ENCODE assay signal across 9 cellular contexts in genomic region chr17:17152385-17152784, GRCh38. TPM values are rescaled to one million over a fixed set of nuclear protein-coding genes. Genes with fewer than 3 reads are reported as not detected.
DNase-seq lines count a peak whose midpoint lies in the region; ATAC-seq and TF ChIP-seq lines count a peak whose summit lies in the region.
"Had no signal": no experiment of that assay in that cellular context is flagged by ENCODE, and none has a peak within 500 bp of the region (broad histone marks: within the 10 kb centered on the region; RNA-seq: fewer than 3 reads in every experiment).

No MANE protein-coding gene starts in this region.

- no peaks in the 10 kb centered on the region for H3K9me3 Mint-ChIP-seq in naive thymus-derived CD4-positive, alpha-beta T cell

- H2AFZ ChIP-seq in ACC112 (ENCODE audit: low read length, unreplicated experiment), result no peak overlapping the region
- peak overlapping the region; percentile 24 for H2AFZ ChIP-seq in IMR-90 (replicated peaks; ENCODE audit: low read length, poor library complexity)

- CTCF ChIA-PET in IMR-90 (lab: Yijun Ruan, JAX), result interaction anchor here (0.6 to 1.8 kb wide), 2 partner anchors 11 to 116 kb away, joined by 3 to 5 read pairs; no protein-coding TSS in a partner anchor
- CTCF ChIA-PET in naive thymus-derived CD4-positive, alpha-beta T cell (lab: Charles Lee), result interaction anchor here (0.6 kb wide), 1 partner anchor 989 kb away, joined by 5 read pairs; no protein-coding TSS in a partner anchor

- peak overlapping the region; percentile 41; the same call in 1 of the 2 replicates for H3K56ac ChIP-seq in IMR-90 (ENCODE audit: extremely low read depth, insufficient read depth, low read length)

- peak overlapping the region in 7 of 9 donors; percentile 28 to 79 (median 75) for H3K27ac Mint-ChIP-seq in naive thymus-derived CD4-positive, alpha-beta T cell

- no peak for DNase-seq in IMR-90
- DNase-seq in coronary artery (ENCODE audit: low spot score), result no peak
- no peak for DNase-seq in naive thymus-derived CD4-positive, alpha-beta T cell
- DNase-seq in activated gamma-delta T cell treated with Interleukin-2 at 50 U/mL for 16 hours, result no peak
- DNase-seq in DMS 273 treated with DMSO at 0.1 percent for 48 hours (lab: John Stamatoyannopoulos, UW), result no peak
- no peak for DNase-seq in NCI-H345 treated with DMSO at 0.1 percent for 48 hours (lab: John Stamatoyannopoulos, UW; ENCODE audit: unreplicated experiment)
- no peak for DNase-seq in NCI-H187 (lab: John Stamatoyannopoulos, UW)
- DNase-seq: activated CD4-positive, CD25-positive, alpha-beta regulatory T cell had no signal

- TF ChIP-seq POLR2A in IMR-90 (IDR thresholded peaks at IDR 0.05; ENCODE audit: low read depth, low read length), result no peak

- H3K4me3 ChIP-seq in ACC112 (ENCODE audit: low read depth, low read length), result peak overlapping the region; percentile 5; the same call in 1 of the 2 replicates
- no peak overlapping the region for H3K4me3 ChIP-seq in IMR-90 (ENCODE audit: insufficient read depth, low read depth, low read length)
- H3K4me3 ChIP-seq in coronary artery, result no peak overlapping the region
- H3K4me3 ChIP-seq in naive thymus-derived CD4-positive, alpha-beta T cell (ENCODE audit: low read length), result no peak overlapping the region

- WGBS in IMR-90 (ENCODE audit: extremely low coverage in 2 of 2, insufficient read length in 1 of 2), 2 experiments, result 67% methylated on average over 2 of the region's 4 CpGs; no CpG with 5 or more reads in 1 of the 2 experiments

- peak overlapping the region; percentile 57 for H2AK5ac ChIP-seq in IMR-90 (ENCODE audit: low read depth, low read length)

- H3K9me3 ChIP-seq in IMR-90 (ENCODE audit: control insufficient read depth, insufficient read depth, low read length), result no peaks in the 10 kb centered on the region
- H3K9me3 ChIP-seq in naive thymus-derived CD4-positive, alpha-beta T cell (ENCODE audit: control insufficient read depth in 2 of 3, low read length in 3 of 3), result no peaks in the 10 kb centered on the region

- intact Hi-C loops in IMR-90 (cut with micrococcal nuclease), result loop anchor here (5.0 kb wide), 1 partner anchor 110 kb away; the partner anchor contains the start of gene MPRIP
- intact Hi-C loops in naive thymus-derived CD4-positive, alpha-beta T cell (cut with micrococcal nuclease), result loop anchor here in 1 of 2 donors (10.0 kb wide), 1 partner anchor 52 kb away; the partner anchor contains the start of gene PLD6

- peak overlapping the region; percentile 45 for H2BK20ac ChIP-seq in IMR-90 (ENCODE audit: low read depth, low read length)

- peak overlapping the region; percentile 74 for H4K91ac ChIP-seq in IMR-90 (ENCODE audit: insufficient read depth, low read depth, low read length)

- H3K23ac ChIP-seq in IMR-90 (ENCODE audit: low read depth, low read length), result peak overlapping the region; percentile 82; the same call in 1 of the 2 replicates

- H2BK120ac ChIP-seq in IMR-90 (ENCODE audit: low read depth, low read length), result peak overlapping the region; percentile 78

- H3K79me2 ChIP-seq in ACC112 (ENCODE audit: control insufficient read depth, insufficient read depth, low read length, unreplicated experiment), result peaks cover 3% of the 10 kb centered on the region

- no peaks in the 10 kb centered on the region for H3K27me3 Mint-ChIP-seq in naive thymus-derived CD4-positive, alpha-beta T cell

- H3K9ac ChIP-seq in IMR-90 (ENCODE audit: low read depth, low read length), result 0 out of 2 replicates have a peak overlapping the region, but pooled peaks have one; percentile 0

- H3K27ac ChIP-seq in ACC112 (ENCODE audit: low read depth, low read length) (peak overlapping the region; percentile 100), IMR-90 (ENCODE audit: insufficient read depth, low read length) (peak overlapping the region; percentile 60), coronary artery (peak overlapping the region; percentile 71 to 84)
- peak overlapping the region; percentile 1 for H3K27ac ChIP-seq in naive thymus-derived CD4-positive, alpha-beta T cell (ENCODE audit: low read depth, low read length)

- no peak for TF ChIP-seq CTCF in IMR-90 (conservative IDR thresholded peaks at IDR 0.05; ENCODE audit: low read depth, low read length)
- no peak for TF ChIP-seq CTCF in coronary artery (IDR thresholded peaks at IDR 0.05)

- peaks cover 38% of the 10 kb centered on the region for H3K9me1 ChIP-seq in IMR-90 (ENCODE audit: insufficient read depth, low read length)

- POLR2A ChIA-PET in IMR-90 (lab: Charles Lee; ENCODE audit: unreplicated experiment), result no interaction called here
- POLR2A ChIA-PET in naive thymus-derived CD4-positive, alpha-beta T cell (lab: Charles Lee), result interaction anchor here (0.8 kb wide), 1 partner anchor 156 kb away, joined by 3 read pairs; no protein-coding TSS in a partner anchor

- peaks cover 25 to 75% of the 10 kb centered on the region in 2 experiments for H3K79me1 ChIP-seq in IMR-90 (ENCODE audit: low read depth in 1 of 2, low read length in 2 of 2)

- H2BK15ac ChIP-seq in IMR-90 (ENCODE audit: low read depth, low read length), result peak overlapping the region; percentile 47; the same call in 2 of the 3 replicates

- H4K8ac ChIP-seq in IMR-90 (ENCODE audit: low read depth in 2 of 2, low read length in 2 of 2), result peak overlapping the region in 1 of 2 experiments; percentile 30; a peak in 2 of 4 replicates

- H3K36me3 ChIP-seq in ACC112 (ENCODE audit: insufficient read depth, low read length) (peaks cover 17% of the 10 kb centered on the region; the same call in 1 of the 2 replicates), IMR-90 (ENCODE audit: control insufficient read depth, insufficient read depth, low read length) (peaks cover 63% of the 10 kb centered on the region)
- peaks cover 4 to 72% (median 21%) of the 10 kb centered on the region in 3 experiments for H3K36me3 ChIP-seq in naive thymus-derived CD4-positive, alpha-beta T cell (ENCODE audit: control insufficient read depth in 2 of 3, insufficient read depth in 3 of 3, low read length in 3 of 3)

- no peak for TF ChIP-seq RAD21 in IMR-90 (IDR thresholded peaks at IDR 0.05; ENCODE audit: low read length)

- peak overlapping the region; percentile 76 for H3K14ac ChIP-seq in IMR-90 (replicated peaks; ENCODE audit: low read depth, low read length)

- H3K4me1 Mint-ChIP-seq in naive thymus-derived CD4-positive, alpha-beta T cell, result peaks cover 32 to 49% (median 42%) of the 10 kb centered on the region in 7 donors

- peak overlapping the region; percentile 16 for H4K5ac ChIP-seq in IMR-90 (ENCODE audit: low read depth, low read length)

- peaks cover 36% of the 10 kb centered on the region for H4K20me1 ChIP-seq in IMR-90 (ENCODE audit: insufficient read depth, low read length)

- in situ Hi-C loops in IMR-90 (cut with MboI; ENCODE audit: low sequenced_read_pairs), result no loop called here

- H3K4me3 Mint-ChIP-seq in naive thymus-derived CD4-positive, alpha-beta T cell, result peak overlapping the region in 8 of 10 donors; percentile 15 to 66 (median 56)

- H3K4me1 ChIP-seq in ACC112 (ENCODE audit: control insufficient read depth, insufficient read depth, low read length, unreplicated experiment) (peaks cover 69% of the 10 kb centered on the region), IMR-90 (ENCODE audit: control insufficient read depth, insufficient read depth, low read length) (peaks cover 29% of the 10 kb centered on the region)
- peaks cover 13 to 40% of the 10 kb centered on the region in 2 donors for H3K4me1 ChIP-seq in naive thymus-derived CD4-positive, alpha-beta T cell (ENCODE audit: control insufficient read depth in 2 of 2, insufficient read depth in 2 of 2, low read length in 2 of 2)

- H3K27me3 ChIP-seq in ACC112 (ENCODE audit: insufficient read depth, low read length) (no peaks in the 10 kb centered on the region), IMR-90 (ENCODE audit: control insufficient read depth, insufficient read depth, low read length) (no peaks in the 10 kb centered on the region)
- no peaks in the 10 kb centered on the region for H3K27me3 ChIP-seq in naive thymus-derived CD4-positive, alpha-beta T cell (ENCODE audit: control insufficient read depth in 2 of 2, insufficient read depth in 2 of 2, low read length in 2 of 2)

- peak overlapping the region; percentile 50 for H2AK9ac ChIP-seq in IMR-90 (replicated peaks; ENCODE audit: low read depth, low read length, poor library complexity)

- 0 out of 2 replicates have a peak, but pooled peaks have one; percentile 1 for ATAC-seq in IMR-90 (ENCODE audit: low read depth)
- no peak for ATAC-seq in naive thymus-derived CD4-positive, alpha-beta T cell

- H2BK5ac ChIP-seq in IMR-90 (ENCODE audit: low read depth, low read length, poor library complexity, severe bottlenecking), result peak overlapping the region; percentile 76

- peak overlapping the region; percentile 82 for H3K4ac ChIP-seq in IMR-90 (ENCODE audit: low read depth, low read length)

- dilution Hi-C loops in IMR-90 (cut with HindIII; ENCODE audit: low sequenced_read_pairs, unreplicated experiment), result no loop called here

- peaks cover 11 to 56% (median 32%) of the 10 kb centered on the region in 5 donors for H3K36me3 Mint-ChIP-seq in naive thymus-derived CD4-positive, alpha-beta T cell

- H3K18ac ChIP-seq in IMR-90 (ENCODE audit: low read depth, low read length), result peak overlapping the region; percentile 56

- BruUV-seq in IMR-90 (replicated peaks; lab: Mats Ljungman, UMichigan), result no TSS peak

- peak overlapping the region; percentile 19; the same call in 1 of the 2 replicates for H3K4me2 ChIP-seq in IMR-90 (ENCODE audit: low read depth, low read length)

TF ChIP-seq in IMR-90, 13 proteins besides CTCF, POLR2A, EP300 and RAD21 (continues in another document):
- TF ChIP-seq MAZ (IDR thresholded peaks at IDR 0.05; ENCODE audit: borderline replicate concordance, low read depth, low read length) (no peak), NFE2L2 (IDR thresholded peaks at IDR 0.05; ENCODE audit: low read depth, low read length) (no peak), USF2 (IDR thresholded peaks at IDR 0.05; ENCODE audit: low read depth, low read length) (no peak), RFX5 (IDR thresholded peaks at IDR 0.05; ENCODE audit: low read depth, low read length) (no peak), MXI1 (IDR thresholded peaks at IDR 0.05; ENCODE audit: borderline replicate concordance, low read depth, low read length) (no peak), FOS (IDR thresholded peaks at IDR 0.05; ENCODE audit: low read depth, low read length) (no peak)

RNA-seq across cellular contexts. Expression of gene PLD6, which starts 53.7 kb away (rescaled TPM):
- 1.1 TPM in 2 replicates for total RNA-seq in IMR-90 (2012; rRNA removed)
- 0.98 and 1.5 TPM in 2 replicates for polyA plus RNA-seq in IMR-90 (2012; rRNA removed)
- polyA plus RNA-seq in IMR-90 (2012; cell fraction: cytosol; rRNA removed), result 0.81 and 1.1 TPM in 2 replicates
- 1.8 and 3.3 TPM in 2 replicates for polyA plus RNA-seq in IMR-90 (2012; cell fraction: nucleus; rRNA removed; ENCODE audit: low replicate concordance)
- 10 to 100 TPM in 3 of 5 experiments, 1 to 10 TPM in 2; 6.2 to 13.9 (median 12.1) TPM for total RNA-seq in naive thymus-derived CD4-positive, alpha-beta T cell
- polyA plus RNA-seq in naive thymus-derived CD4-positive, alpha-beta T cell, result 10 to 100 TPM; 11.0 to 16.4 TPM

Comparison
In these comparisons a context has a peak if more than half of its experiments do, and no peak if none do; other contexts are left out.
1. H3K27ac ChIP-seq: peak in every context shown above with its lines; median percentile 100 in ACC112; 78 in coronary artery; 60 in IMR-90; 1 in naive thymus-derived CD4-positive, alpha-beta T cell.